Comparison of ENCODE assay signal across 22 cellular contexts in genomic region chr3:170482199-170482598, GRCh38.
DNase-seq lines count a peak whose midpoint lies in the region; FAIRE-seq and TF ChIP-seq lines count a peak whose summit lies in the region.
"Had no signal": no experiment of that assay in that cellular context is flagged by ENCODE, and none has a peak within 500 bp of the region (broad histone marks: within the 10 kb centered on the region; RNA-seq: fewer than 3 reads in every experiment).

No MANE protein-coding gene starts in this region.

- no peak overlapping the region for H3K4me3 ChIP-seq in bronchial epithelial cell (ENCODE audit: low read depth, low read length)
- H3K4me3 ChIP-seq in epithelial cell of esophagus (ENCODE audit: low read length), result no peak overlapping the region
- H3K4me3 ChIP-seq in testis, result no peak overlapping the region
- H3K4me3 ChIP-seq: GM23338 had no signal

- no peak for TF ChIP-seq POLR2A in testis (IDR thresholded peaks at IDR 0.05)

- intact Hi-C loops in testis (cut with DNase I; ENCODE audit: low total_unique reads), result no loop called here

- no peak for FAIRE-seq in bronchial epithelial cell (lab: Jason Lieb, UNC)
- FAIRE-seq: A204.1, GM12892, GM18507, H54 had no signal

- TF ChIP-seq CTCF in bronchial epithelial cell (IDR thresholded peaks at IDR 0.05; ENCODE audit: insufficient read depth, low read length, severe bottlenecking), result no peak
- no peak for TF ChIP-seq CTCF in epithelial cell of esophagus (IDR thresholded peaks at IDR 0.05; ENCODE audit: insufficient read depth, low read depth, low read length, missing control alignments)
- TF ChIP-seq CTCF in testis (IDR thresholded peaks at IDR 0.05), result no peak

- peak; percentile 56 for DNase-seq in HT1080 (ENCODE audit: low read depth)
- DNase-seq in bronchial epithelial cell (ENCODE audit: low read depth), result peak; percentile 20
- peak; percentile 42 for DNase-seq in epithelial cell of esophagus (ENCODE audit: low read depth)
- DNase-seq in substantia nigra (lab: John Stamatoyannopoulos, UW), result no peak
- DNase-seq in testis, result no peak
- no peak for DNase-seq in NCI-H1436 treated with DMSO at 0.1 percent for 48 hours (lab: John Stamatoyannopoulos, UW)
- DNase-seq in DMS53 treated with DMSO at 0.1 percent for 48 hours (lab: John Stamatoyannopoulos, UW; ENCODE audit: unreplicated experiment), result no peak
- DNase-seq: ACHN; BE2C; C1 segment of cervical spinal cord; CD4-positive, CD25-positive, alpha-beta regulatory T cell; CD8-positive, alpha-beta memory T cell; COR-L47; DMS 273 treated with DMSO at 0.1 percent for 48 hours; DMS53; GDM1; HCEC 1CT had no signal

- H3K36me3 ChIP-seq in bronchial epithelial cell (ENCODE audit: control insufficient read depth, insufficient read depth, low read length), result no peaks in the 10 kb centered on the region
- no peaks in the 10 kb centered on the region for H3K36me3 ChIP-seq in testis (ENCODE audit: low read depth, missing control alignments)

- H3K27ac ChIP-seq in substantia nigra (ENCODE audit: low read depth, low read length, poor library complexity, severe bottlenecking), result peak overlapping the region; percentile 99
- H3K27ac ChIP-seq in testis, result no peak overlapping the region

- WGBS in testis, 2 donors, result 87 to 97% methylated on average over 4 of the region's 4 CpGs

- H3K4me1 ChIP-seq in testis, result peaks cover 9% of the 10 kb centered on the region

- H3K9me3 ChIP-seq in testis, result no peaks in the 10 kb centered on the region
- H3K9me3 ChIP-seq: BE2C had no signal

- H3K27me3 ChIP-seq in bronchial epithelial cell (ENCODE audit: control insufficient read depth, insufficient read depth, low read length), result peaks cover 1% of the 10 kb centered on the region
- no peaks in the 10 kb centered on the region for H3K27me3 ChIP-seq in testis
- H3K27me3 ChIP-seq: BE2C had no signal

Comparison
In these comparisons a context has a peak if more than half of its experiments do, and no peak if none do; other contexts are left out.
1. DNase-seq: peak in HT1080 (single experiment), bronchial epithelial cell (single experiment) and epithelial cell of esophagus (single experiment); none in substantia nigra (0 of 49), testis (single experiment), NCI-H1436 treated with DMSO at 0.1 percent for 48 hours (single experiment) and DMS53 treated with DMSO at 0.1 percent for 48 hours (single experiment).